ENCODE assay signal across 9 cellular contexts in genomic region chr9:129202613-129203555, GRCh38. TPM values are rescaled to one million over a fixed set of nuclear protein-coding genes. Genes with fewer than 3 reads are reported as not detected.
DNase-seq lines count a peak whose midpoint lies in the region; ATAC-seq and TF ChIP-seq lines count a peak whose summit lies in the region.
"Had no signal": no experiment of that assay in that cellular context is flagged by ENCODE, and none has a peak within 500 bp of the region (broad histone marks: within the 10 kb centered on the region; RNA-seq: fewer than 3 reads in every experiment).

No MANE protein-coding gene starts in this region.

- peaks cover 3% of the 10 kb centered on the region for H3K36me3 Mint-ChIP-seq in activated CD8-positive, alpha-beta T cell treated with anti-CD3 and anti-CD28 coated beads for 36 hours (ENCODE audit: low read depth)

- TF ChIP-seq CTCF in activated CD8-positive, alpha-beta T cell treated with anti-CD3 and anti-CD28 coated beads for 36 hours (IDR thresholded peaks at IDR 0.05), result no peak

- H3K27me3 Mint-ChIP-seq in activated CD8-positive, alpha-beta T cell treated with anti-CD3 and anti-CD28 coated beads for 36 hours, result no peaks in the 10 kb centered on the region

- no peaks in the 10 kb centered on the region for H3K9me3 Mint-ChIP-seq in activated CD8-positive, alpha-beta T cell treated with anti-CD3 and anti-CD28 coated beads for 36 hours

- H3K27ac Mint-ChIP-seq in activated CD8-positive, alpha-beta T cell treated with anti-CD3 and anti-CD28 coated beads for 36 hours, result peak overlapping the region; percentile 84

- DNase-seq in NCI-H1436 (lab: John Stamatoyannopoulos, UW) (peak; percentile 51), NCI-H1436 treated with DMSO at 0.1 percent for 48 hours (lab: John Stamatoyannopoulos, UW) (no peak), NCI-H748 (lab: John Stamatoyannopoulos, UW; ENCODE audit: unreplicated experiment) (peak; percentile 74), ecto neural progenitor cell (ENCODE audit: low spot score) (peak; percentile 92), lung microvascular endothelial cell (ENCODE audit: low read depth in 2 of 2) (peak; percentile 67 to 76)
- DNase-seq in activated CD8-positive, alpha-beta T cell treated with anti-CD3 and anti-CD28 coated beads for 36 hours, result peak; percentile 91
- peak; percentile 72 to 89 (median 79) for DNase-seq in stimulated activated CD4-positive, alpha-beta T cell treated with anti-CD3 and anti-CD28 coated beads, TNF-alpha, amount 100 ng/mL, for 1 hour (ENCODE audit: low read depth in 3 of 3, low spot score in 1 of 3)

- POLR2A ChIA-PET in activated CD8-positive, alpha-beta T cell treated with anti-CD3 and anti-CD28 coated beads for 36 hours (lab: Charles Lee), result interaction anchor here (1.3 kb wide), 1 partner anchor 34 kb away, joined by 3 read pairs; no protein-coding TSS in a partner anchor

- H3K4me3 Mint-ChIP-seq in activated CD8-positive, alpha-beta T cell treated with anti-CD3 and anti-CD28 coated beads for 36 hours, result peak overlapping the region; percentile 69

- intact Hi-C loops in activated CD8-positive, alpha-beta T cell treated with anti-CD3 and anti-CD28 coated beads for 36 hours (cut with micrococcal nuclease), result no loop called here

- peaks cover 24% of the 10 kb centered on the region for H3K4me1 Mint-ChIP-seq in activated CD8-positive, alpha-beta T cell treated with anti-CD3 and anti-CD28 coated beads for 36 hours (ENCODE audit: low read depth)

- CTCF ChIA-PET in activated CD8-positive, alpha-beta T cell treated with anti-CD3 and anti-CD28 coated beads for 36 hours (lab: Charles Lee), result no interaction called here

- ATAC-seq in HG03039 (IDR thresholded peaks at IDR 0.05; ENCODE audit: unreplicated experiment), result peak; percentile 83
- ATAC-seq in activated CD8-positive, alpha-beta T cell treated with anti-CD3 and anti-CD28 coated beads for 36 hours, result peak; percentile 95

RNA-seq across cellular contexts. Expression of gene IER5L, which starts 24.8 kb away (rescaled TPM):
- 1 to 10 TPM; 3.7 to 4.1 TPM for total RNA-seq in activated CD8-positive, alpha-beta T cell treated with anti-CD3 and anti-CD28 coated beads for 36 hours
- total RNA-seq in lung microvascular endothelial cell, result 13.1 and 20.4 TPM in 2 replicates
- total RNA-seq: Daoy had no signal
